ENCODE assay signal across 28 cellular contexts in the genomic region with DNA sequence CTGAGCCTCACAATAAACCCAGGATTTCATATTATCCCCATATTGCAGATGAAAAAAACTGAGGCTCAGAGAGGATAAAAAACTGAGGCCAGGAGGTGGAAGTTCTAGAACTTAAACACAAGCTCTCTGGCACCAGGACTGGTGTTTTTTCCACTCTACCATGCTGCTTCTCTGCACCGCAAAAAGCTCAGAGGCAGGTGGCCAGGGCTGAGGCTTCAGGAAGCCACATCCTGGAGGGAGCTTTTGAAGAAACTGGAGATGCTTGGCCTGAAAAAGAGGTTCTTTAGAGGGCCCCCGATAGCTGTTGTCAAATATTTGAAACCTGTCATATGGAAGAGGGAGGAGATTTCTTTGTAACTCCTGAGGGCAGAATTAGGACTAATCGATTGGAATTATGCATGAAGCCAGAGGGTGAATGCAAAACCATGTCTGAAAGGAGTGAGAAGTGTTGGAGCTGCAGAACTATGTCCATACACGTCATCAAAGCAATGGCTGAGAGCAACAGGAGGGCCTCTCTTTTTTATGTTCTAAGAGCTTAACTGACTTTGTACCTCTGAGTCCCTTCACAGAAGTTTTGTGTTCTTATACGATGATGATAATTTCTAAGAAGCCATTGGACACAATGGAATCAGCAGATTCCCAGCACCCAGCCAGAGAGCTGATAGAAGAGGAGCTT.
DNase-seq lines count a peak whose midpoint lies in the region; ATAC-seq and TF ChIP-seq lines count a peak whose summit lies in the region.
"Had no signal": no experiment of that assay in that cellular context is flagged by ENCODE, and none has a peak within 500 bp of the region (broad histone marks: within the 10 kb centered on the region; RNA-seq: fewer than 3 reads in every experiment).

No MANE protein-coding gene starts in this region.

- no peaks in the 10 kb centered on the region for H3K79me2 ChIP-seq in DND-41 (ENCODE audit: insufficient read depth, low read length)

- peak overlapping the region; percentile 58 for H3K9ac ChIP-seq in DND-41 (ENCODE audit: low read depth, low read length)

- H3K27ac Mint-ChIP-seq in activated naive CD4-positive, alpha-beta T cell treated with anti-CD3 and anti-CD28 coated beads, Interleukin-2, amount 10 ng/mL, durations not matched to agents 7 days and 5 days = peak overlapping the region; percentile 95
- peak overlapping the region in 1 of 2 donors; percentile 61 for H3K27ac Mint-ChIP-seq in activated naive CD4-positive, alpha-beta T cell treated with anti-CD3 and anti-CD28 coated beads, Interleukin-2, amount 50 U/mL, for 72 hours
- H3K27ac Mint-ChIP-seq in activated CD4-positive, alpha-beta memory T cell treated with anti-CD3 and anti-CD28 coated beads for 36 hours = no peak overlapping the region
- H3K27ac Mint-ChIP-seq in naive thymus-derived CD4-positive, alpha-beta T cell = peak overlapping the region; percentile 69 to 85 (median 78)
- H3K27ac Mint-ChIP-seq: endodermal cell had no signal

- POLR2A ChIA-PET in activated CD4-positive, alpha-beta memory T cell treated with anti-CD3 and anti-CD28 coated beads for 36 hours (lab: Charles Lee) = no interaction called here
- POLR2A ChIA-PET in naive thymus-derived CD4-positive, alpha-beta T cell (lab: Charles Lee) = interaction anchor here (0.6 to 3.1 kb wide), 7 partner anchors 11 to 452 kb away, joined by 3 to 29 read pairs (median 3); no protein-coding TSS in a partner anchor

- H3K27me3 Mint-ChIP-seq in activated naive CD4-positive, alpha-beta T cell treated with anti-CD3 and anti-CD28 coated beads, Interleukin-2, amount 10 ng/mL, durations not matched to agents 7 days and 5 days = no peaks in the 10 kb centered on the region
- H3K27me3 Mint-ChIP-seq in activated CD4-positive, alpha-beta memory T cell treated with anti-CD3 and anti-CD28 coated beads for 36 hours = no peaks in the 10 kb centered on the region
- H3K27me3 Mint-ChIP-seq in naive thymus-derived CD4-positive, alpha-beta T cell = peaks cover 0 to 1% (median 0%) of the 10 kb centered on the region in 5 donors

- H3K4me1 ChIP-seq in DND-41 (ENCODE audit: insufficient read depth, low read length) = peaks cover 62% of the 10 kb centered on the region
- H3K4me1 ChIP-seq in naive thymus-derived CD4-positive, alpha-beta T cell (ENCODE audit: control insufficient read depth in 2 of 2, insufficient read depth in 2 of 2, low read length in 2 of 2) = peaks cover 18 to 53% of the 10 kb centered on the region in 2 donors
- H3K4me1 ChIP-seq: esophagus muscularis mucosa, foreskin keratinocyte, pancreas had no signal

- no peak for TF ChIP-seq CTCF in DND-41 (IDR thresholded peaks at IDR 0.05; ENCODE audit: borderline replicate concordance, extremely low read depth, low read length, poor library complexity, severe bottlenecking)

- peak overlapping the region; percentile 85 for H3K27ac ChIP-seq in DND-41 (ENCODE audit: low read length)
- H3K27ac ChIP-seq in naive thymus-derived CD4-positive, alpha-beta T cell (ENCODE audit: low read depth, low read length) = no peak overlapping the region
- H3K27ac ChIP-seq: cardiac muscle cell, esophagus muscularis mucosa, foreskin keratinocyte, pancreas, RWPE1, spleen had no signal

- H3K4me2 ChIP-seq in DND-41 (ENCODE audit: insufficient read depth, low read length) = peak overlapping the region; percentile 21

- intact Hi-C loops in activated CD4-positive, alpha-beta memory T cell treated with anti-CD3 and anti-CD28 coated beads for 36 hours (cut with micrococcal nuclease) = no loop called here
- intact Hi-C loops in naive thymus-derived CD4-positive, alpha-beta T cell (cut with micrococcal nuclease) = loop anchor here (1.0 to 5.0 kb wide), 6 partner anchors 14 to 96 kb away; no protein-coding TSS in a partner anchor

- no peaks in the 10 kb centered on the region for H4K20me1 ChIP-seq in DND-41 (ENCODE audit: insufficient read depth, low read length)

- H3K9me3 Mint-ChIP-seq in activated naive CD4-positive, alpha-beta T cell treated with anti-CD3 and anti-CD28 coated beads, Interleukin-2, amount 10 ng/mL, durations not matched to agents 7 days and 5 days = peaks cover 27% of the 10 kb centered on the region
- peaks cover 5 to 13% of the 10 kb centered on the region in 2 donors for H3K9me3 Mint-ChIP-seq in activated naive CD4-positive, alpha-beta T cell treated with anti-CD3 and anti-CD28 coated beads, Interleukin-2, amount 50 U/mL, for 72 hours
- peaks cover 7% of the 10 kb centered on the region for H3K9me3 Mint-ChIP-seq in activated CD4-positive, alpha-beta memory T cell treated with anti-CD3 and anti-CD28 coated beads for 36 hours
- H3K9me3 Mint-ChIP-seq in naive thymus-derived CD4-positive, alpha-beta T cell = peaks cover 0 to 10% (median 4%) of the 10 kb centered on the region in 11 donors

- no peaks in the 10 kb centered on the region for H3K36me3 ChIP-seq in DND-41 (ENCODE audit: insufficient read depth, low read length)
- H3K36me3 ChIP-seq in naive thymus-derived CD4-positive, alpha-beta T cell (ENCODE audit: control insufficient read depth in 2 of 3, insufficient read depth in 3 of 3, low read length in 3 of 3) = no peaks in the 10 kb centered on the region
- H3K36me3 ChIP-seq: cardiac muscle cell, esophagus muscularis mucosa, pancreas, spleen had no signal

- H3K4me3 Mint-ChIP-seq in activated naive CD4-positive, alpha-beta T cell treated with anti-CD3 and anti-CD28 coated beads, Interleukin-2, amount 10 ng/mL, durations not matched to agents 7 days and 5 days = no peak overlapping the region
- H3K4me3 Mint-ChIP-seq in activated CD4-positive, alpha-beta memory T cell treated with anti-CD3 and anti-CD28 coated beads for 36 hours = no peak overlapping the region
- H3K4me3 Mint-ChIP-seq in naive thymus-derived CD4-positive, alpha-beta T cell = peak overlapping the region; percentile 12 to 78 (median 61)
- H3K4me3 Mint-ChIP-seq: endodermal cell, nephron progenitor cell had no signal

- H3K36me3 Mint-ChIP-seq in activated naive CD4-positive, alpha-beta T cell treated with anti-CD3 and anti-CD28 coated beads, Interleukin-2, amount 10 ng/mL, durations not matched to agents 7 days and 5 days = peaks cover 48% of the 10 kb centered on the region
- peaks cover 11 to 18% of the 10 kb centered on the region in 2 donors for H3K36me3 Mint-ChIP-seq in activated naive CD4-positive, alpha-beta T cell treated with anti-CD3 and anti-CD28 coated beads, Interleukin-2, amount 50 U/mL, for 72 hours
- H3K36me3 Mint-ChIP-seq in activated CD4-positive, alpha-beta memory T cell treated with anti-CD3 and anti-CD28 coated beads for 36 hours = peaks cover 1% of the 10 kb centered on the region
- peaks cover 0 to 47% (median 0%) of the 10 kb centered on the region in 5 donors for H3K36me3 Mint-ChIP-seq in naive thymus-derived CD4-positive, alpha-beta T cell

- CTCF ChIA-PET in activated naive CD4-positive, alpha-beta T cell treated with anti-CD3 and anti-CD28 coated beads, Interleukin-2, amount 10 ng/mL, durations not matched to agents 7 days and 5 days (lab: Charles Lee) = interaction anchor here (0.6 to 2.5 kb wide), 9 partner anchors 11 to 446 kb away, joined by 3 to 11 read pairs (median 3); no protein-coding TSS in a partner anchor
- CTCF ChIA-PET in activated CD4-positive, alpha-beta memory T cell treated with anti-CD3 and anti-CD28 coated beads for 36 hours (lab: Charles Lee) = interaction anchor here (0.7 to 1.5 kb wide), 2 partner anchors 36 to 848 kb away, joined by 3 to 8 read pairs; no protein-coding TSS in a partner anchor
- CTCF ChIA-PET in naive thymus-derived CD4-positive, alpha-beta T cell (lab: Charles Lee) = interaction anchor here (0.6 to 2.1 kb wide), 12 partner anchors 9 to 99 kb away, joined by 3 to 11 read pairs (median 3); no protein-coding TSS in a partner anchor

- no peaks in the 10 kb centered on the region for H3K27me3 ChIP-seq in DND-41 (ENCODE audit: insufficient read depth, low read length, poor library complexity)
- no peaks in the 10 kb centered on the region for H3K27me3 ChIP-seq in naive thymus-derived CD4-positive, alpha-beta T cell (ENCODE audit: control insufficient read depth in 2 of 2, insufficient read depth in 2 of 2, low read length in 2 of 2)
- H3K27me3 ChIP-seq: cardiac muscle cell, pancreas, spleen had no signal

- H3K9me3 ChIP-seq in DND-41 (ENCODE audit: insufficient read depth, low read length, severe bottlenecking) = no peaks in the 10 kb centered on the region
- no peaks in the 10 kb centered on the region for H3K9me3 ChIP-seq in naive thymus-derived CD4-positive, alpha-beta T cell (ENCODE audit: control insufficient read depth in 2 of 3, low read length in 3 of 3)
- H3K9me3 ChIP-seq: esophagus muscularis mucosa, pancreas had no signal

- peak; percentile 80 for DNase-seq in activated naive CD4-positive, alpha-beta T cell treated with anti-CD3 and anti-CD28 coated beads, Interleukin-2, amount 10 ng/mL, durations not matched to agents 7 days and 5 days
- no peak for DNase-seq in activated naive CD4-positive, alpha-beta T cell treated with anti-CD3 and anti-CD28 coated beads, Interleukin-2, amount 50 U/mL, for 72 hours (ENCODE audit: low spot score in 2 of 2)
- DNase-seq in DND-41 (peak; percentile 93), foreskin melanocyte (no peak), occipital lobe (lab: John Stamatoyannopoulos, UW) (no peak), DMS 273 treated with DMSO at 0.1 percent for 48 hours (lab: John Stamatoyannopoulos, UW) (no peak)
- DNase-seq in activated CD4-positive, alpha-beta memory T cell treated with anti-CD3 and anti-CD28 coated beads for 36 hours = peak; percentile 49
- peak in 7 of 9 donors; percentile 22 to 64 (median 49) for DNase-seq in naive thymus-derived CD4-positive, alpha-beta T cell
- DNase-seq: ACHN; activated CD4-positive, alpha-beta T cell treated with anti-CD3 and anti-CD28 coated beads for 1 hour; activated CD8-positive, alpha-beta memory T cell treated with anti-CD3 and anti-CD28 coated beads, Interleukin-2, amount 50 U/mL, for 48 hours; activated gamma-delta T cell treated with Interleukin-2 at 50 U/mL for 16 hours; aorta; cortex of kidney; endodermal cell; foreskin keratinocyte; KBM-7; NCI-H1436; NCI-H82; nephron progenitor cell; pancreas; right cardiac atrium; spleen; stimulated activated CD4-positive, alpha-beta T cell treated with anti-CD3 and anti-CD28 coated beads, Interleukin-4, amount 100 ng/mL, for 1 hour had no signal

- no peak overlapping the region for H3K4me3 ChIP-seq in DND-41 (ENCODE audit: low read depth in 1 of 2, low read length in 2 of 2)
- H3K4me3 ChIP-seq in naive thymus-derived CD4-positive, alpha-beta T cell (ENCODE audit: low read length) = no peak overlapping the region
- H3K4me3 ChIP-seq: cardiac muscle cell, esophagus muscularis mucosa, lung, pancreas, spleen had no signal

- no peak for ATAC-seq in activated naive CD4-positive, alpha-beta T cell treated with anti-CD3 and anti-CD28 coated beads, Interleukin-2, amount 50 U/mL, for 72 hours
- ATAC-seq in DND-41 (ENCODE audit: insufficient read depth, low read depth) = peak; percentile 87
- ATAC-seq in naive thymus-derived CD4-positive, alpha-beta T cell = peak; percentile 62
- ATAC-seq: foreskin keratinocyte, pancreas, right cardiac atrium had no signal

- H3K4me1 Mint-ChIP-seq in activated naive CD4-positive, alpha-beta T cell treated with anti-CD3 and anti-CD28 coated beads, Interleukin-2, amount 10 ng/mL, durations not matched to agents 7 days and 5 days = peaks cover 71% of the 10 kb centered on the region
- peaks cover 49% of the 10 kb centered on the region for H3K4me1 Mint-ChIP-seq in activated CD4-positive, alpha-beta memory T cell treated with anti-CD3 and anti-CD28 coated beads for 36 hours (ENCODE audit: low read depth)
- H3K4me1 Mint-ChIP-seq in naive thymus-derived CD4-positive, alpha-beta T cell = peaks cover 41 to 74% (median 66%) of the 10 kb centered on the region in 7 donors

- no peak overlapping the region for H2AFZ ChIP-seq in DND-41 (ENCODE audit: low read depth, low read length)

Comparison
In these comparisons a context has a peak if more than half of its experiments do, and no peak if none do; other contexts are left out.
1. DNase-seq: peak in activated naive CD4-positive, alpha-beta T cell treated with anti-CD3 and anti-CD28 coated beads, Interleukin-2, amount 10 ng/mL, durations not matched to agents 7 days and 5 days (single experiment), DND-41 (single experiment), activated CD4-positive, alpha-beta memory T cell treated with anti-CD3 and anti-CD28 coated beads for 36 hours (single experiment) and naive thymus-derived CD4-positive, alpha-beta T cell (7 of 9); none in activated naive CD4-positive, alpha-beta T cell treated with anti-CD3 and anti-CD28 coated beads, Interleukin-2, amount 50 U/mL, for 72 hours (0 of 2), foreskin melanocyte (single experiment), occipital lobe (single experiment) and DMS 273 treated with DMSO at 0.1 percent for 48 hours (single experiment).
2. H3K4me3 Mint-ChIP-seq: peak in naive thymus-derived CD4-positive, alpha-beta T cell (10 of 10); none in activated naive CD4-positive, alpha-beta T cell treated with anti-CD3 and anti-CD28 coated beads, Interleukin-2, amount 10 ng/mL, durations not matched to agents 7 days and 5 days (single experiment) and activated CD4-positive, alpha-beta memory T cell treated with anti-CD3 and anti-CD28 coated beads for 36 hours (single experiment).
3. ATAC-seq: peak in DND-41 (single experiment) and naive thymus-derived CD4-positive, alpha-beta T cell (single experiment); none in activated naive CD4-positive, alpha-beta T cell treated with anti-CD3 and anti-CD28 coated beads, Interleukin-2, amount 50 U/mL, for 72 hours (0 of 2).